16 cellular contexts compared by ENCODE assay signal in the genomic region with DNA sequence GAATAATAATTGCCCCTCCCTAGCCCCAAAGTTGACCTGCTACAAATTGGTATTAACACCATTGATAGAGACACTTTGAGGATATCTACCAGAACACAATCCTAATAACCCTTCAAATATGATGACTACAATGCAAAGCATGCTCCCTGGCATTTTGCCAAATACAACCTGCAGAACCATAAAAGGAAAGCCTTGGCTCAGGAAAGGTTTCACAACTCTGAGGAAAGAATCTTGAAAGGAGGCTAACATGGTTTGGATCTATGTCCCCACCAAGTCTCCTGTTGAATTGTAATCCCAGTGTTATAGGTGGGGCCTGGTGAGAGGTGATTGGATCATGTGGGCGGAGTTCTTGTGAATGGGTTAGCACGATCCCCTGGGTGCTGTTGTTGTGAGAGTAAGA.
DNase-seq lines count a peak whose midpoint lies in the region; TF ChIP-seq lines count a peak whose summit lies in the region.
"Had no signal": no experiment of that assay in that cellular context is flagged by ENCODE, and none has a peak within 500 bp of the region (broad histone marks: within the 10 kb centered on the region; RNA-seq: fewer than 3 reads in every experiment).

No MANE protein-coding gene starts in this region.

- H3K4me3 Mint-ChIP-seq in activated T-cell treated with anti-CD3 and anti-CD28 coated beads, Interleukin-2, amount 50 U/mL, for 24 hours = no peak overlapping the region
- H3K4me3 Mint-ChIP-seq: memory B cell had no signal

- H2AFZ ChIP-seq in mammary epithelial cell (ENCODE audit: low read depth, low read length) = peak overlapping the region; percentile 65

- CTCF ChIA-PET in mammary epithelial cell (lab: Charles Lee; ENCODE audit: low non-redundant PET) = no interaction called here

- in situ Hi-C loops in mammary epithelial cell (cut with MboI; ENCODE audit: low sequenced_read_pairs in 2 of 2) = no loop called here

- H3K79me1 ChIP-seq in mesendoderm (ENCODE audit: low read length) = no peaks in the 10 kb centered on the region

- no peaks in the 10 kb centered on the region for H3K27me3 ChIP-seq in mammary epithelial cell (ENCODE audit: insufficient read depth, low read length)
- no peaks in the 10 kb centered on the region for H3K27me3 ChIP-seq in mesendoderm (ENCODE audit: insufficient read depth, low read length, poor library complexity)
- H3K27me3 ChIP-seq: ovary, stomach had no signal

- dilution Hi-C loops in mammary epithelial cell (cut with HindIII; ENCODE audit: low sequenced_read_pairs) = no loop called here

- no peak for TF ChIP-seq CTCF in mammary epithelial cell (conservative IDR thresholded peaks at IDR 0.05 in 1 of 2, IDR thresholded peaks at IDR 0.05 in 1 of 2; ENCODE audit: extremely low read depth in 1 of 2, insufficient read depth in 1 of 2, low read depth in 1 of 2, low read length in 2 of 2)

- H3K9me3 ChIP-seq in mammary epithelial cell (replicated peaks; ENCODE audit: insufficient read depth, low read length) = no peaks in the 10 kb centered on the region
- H3K9me3 ChIP-seq: ovary, stomach had no signal

- peaks cover 3% of the 10 kb centered on the region for H3K9me3 Mint-ChIP-seq in activated T-cell treated with anti-CD3 and anti-CD28 coated beads, Interleukin-2, amount 50 U/mL, for 24 hours
- H3K9me3 Mint-ChIP-seq: memory B cell had no signal

- H3K36me3 ChIP-seq in mammary epithelial cell (ENCODE audit: insufficient read depth, low read length) (no peaks in the 10 kb centered on the region), mesendoderm (ENCODE audit: control insufficient read depth, insufficient read depth, low read length) (no peaks in the 10 kb centered on the region)
- H3K36me3 ChIP-seq: ovary, stomach had no signal

- peak; percentile 35 for DNase-seq in DMS79 (lab: John Stamatoyannopoulos, UW)
- no peak for DNase-seq in DMS79 treated with DMSO at 0.1 percent for 48 hours (lab: John Stamatoyannopoulos, UW)
- DNase-seq in M059J (ENCODE audit: low read depth) = peak; percentile 80
- DNase-seq in mammary epithelial cell = peak; percentile 83
- peak; percentile 3 for DNase-seq in mesendoderm
- DNase-seq in activated T-cell treated with anti-CD3 and anti-CD28 coated beads, Interleukin-2, amount 50 U/mL, for 24 hours = no peak
- DNase-seq in DMS114 treated with DMSO at 0.1 percent for 48 hours (lab: John Stamatoyannopoulos, UW; ENCODE audit: unreplicated experiment) = no peak
- DNase-seq in NCI-H2107 (lab: John Stamatoyannopoulos, UW) = no peak
- DNase-seq: 8988T; activated effector memory CD4-positive, alpha-beta T cell treated with Interleukin-2 at 50 U/mL for 16 hours; glutamatergic neuron; NCI-H2081 treated with DMSO at 0.1 percent for 48 hours; ovary; stomach had no signal

- no peaks in the 10 kb centered on the region for H3K27me3 Mint-ChIP-seq in activated T-cell treated with anti-CD3 and anti-CD28 coated beads, Interleukin-2, amount 50 U/mL, for 24 hours

- H3K4me3 ChIP-seq in mammary epithelial cell (replicated peaks in 1 of 3; ENCODE audit: insufficient read depth in 1 of 3, low read depth in 2 of 3, low read length in 3 of 3) (no peak overlapping the region), mesendoderm (ENCODE audit: low read length) (no peak overlapping the region)
- H3K4me3 ChIP-seq: ovary, SK-N-MC, stomach had no signal

- no peak overlapping the region for H3K9ac ChIP-seq in mammary epithelial cell (ENCODE audit: insufficient read depth, low read length)
- no peak overlapping the region for H3K9ac ChIP-seq in mesendoderm (ENCODE audit: low read length)

- no peak overlapping the region for H3K56ac ChIP-seq in mesendoderm (ENCODE audit: low read length)

- H3K4me2 ChIP-seq in mammary epithelial cell (ENCODE audit: insufficient read depth, low read depth, low read length) (no peak overlapping the region), mesendoderm (ENCODE audit: low read length) (no peak overlapping the region)

- no TSS peak for BruUV-seq in mammary epithelial cell (replicated peaks; lab: Mats Ljungman, UMichigan)

- no peak overlapping the region for H3K27ac ChIP-seq in mammary epithelial cell (ENCODE audit: insufficient read depth, low read depth, low read length)
- no peak overlapping the region for H3K27ac ChIP-seq in mesendoderm (ENCODE audit: low read depth, low read length)
- H3K27ac ChIP-seq: ovary, SK-N-MC, stomach had no signal

- H4K8ac ChIP-seq in mesendoderm (ENCODE audit: low read depth, low read length) = no peak overlapping the region

- no peaks in the 10 kb centered on the region for H3K4me1 Mint-ChIP-seq in activated T-cell treated with anti-CD3 and anti-CD28 coated beads, Interleukin-2, amount 50 U/mL, for 24 hours (ENCODE audit: low read depth)
- H3K4me1 Mint-ChIP-seq: memory B cell had no signal

- H2BK15ac ChIP-seq in mesendoderm (replicated peaks; ENCODE audit: low read depth) = no peak overlapping the region

- no peak overlapping the region for H3K27ac Mint-ChIP-seq in activated T-cell treated with anti-CD3 and anti-CD28 coated beads, Interleukin-2, amount 50 U/mL, for 24 hours
- H3K27ac Mint-ChIP-seq: memory B cell had no signal

- 95% methylated on average over 2 of the region's 2 CpGs for WGBS in mammary epithelial cell (ENCODE audit: low coverage, missing lambda C conversion rate)
- no CpG with 5 or more reads among the region's 2 CpGs for WGBS in mesendoderm (ENCODE audit: extremely low coverage, insufficient coverage, low lambda C conversion rate)

- H3K79me2 ChIP-seq in mammary epithelial cell (ENCODE audit: insufficient read depth, low read length) (no peaks in the 10 kb centered on the region), mesendoderm (ENCODE audit: control insufficient read depth, insufficient read depth, low read length) (no peaks in the 10 kb centered on the region)

- no peak overlapping the region for H2AK5ac ChIP-seq in mesendoderm (ENCODE audit: low read length)

- no peak overlapping the region for H3K4ac ChIP-seq in mesendoderm (ENCODE audit: low read depth, low read length)

- no peaks in the 10 kb centered on the region for H3K36me3 Mint-ChIP-seq in activated T-cell treated with anti-CD3 and anti-CD28 coated beads, Interleukin-2, amount 50 U/mL, for 24 hours (ENCODE audit: low read depth)
- H3K36me3 Mint-ChIP-seq: memory B cell had no signal

- H4K20me1 ChIP-seq in mammary epithelial cell (ENCODE audit: insufficient read depth, low read length) = no peaks in the 10 kb centered on the region

- H3K4me1 ChIP-seq in mammary epithelial cell (ENCODE audit: insufficient read depth, low read length) (peaks cover 10% of the 10 kb centered on the region), mesendoderm (ENCODE audit: control insufficient read depth, low read depth, low read length) (no peaks in the 10 kb centered on the region)

- no peak overlapping the region for H2BK5ac ChIP-seq in mesendoderm (ENCODE audit: low read length)

- H2BK120ac ChIP-seq in mesendoderm (ENCODE audit: low read depth, low read length) = no peak overlapping the region

- H3K18ac ChIP-seq in mesendoderm (ENCODE audit: low read length) = no peak overlapping the region

- no peak overlapping the region for H3K23ac ChIP-seq in mesendoderm (ENCODE audit: low read length)

- intact Hi-C loops in mammary epithelial cell (cut with micrococcal nuclease) = no loop called here

- H4K5ac ChIP-seq in mesendoderm (ENCODE audit: low read length) = no peak overlapping the region

Comparison
In these comparisons a context has a peak if more than half of its experiments do, and no peak if none do; other contexts are left out.
1. DNase-seq: peak in DMS79 (single experiment), M059J (single experiment), mammary epithelial cell (single experiment) and mesendoderm (single experiment); none in DMS79 treated with DMSO at 0.1 percent for 48 hours (single experiment), activated T-cell treated with anti-CD3 and anti-CD28 coated beads, Interleukin-2, amount 50 U/mL, for 24 hours (single experiment), DMS114 treated with DMSO at 0.1 percent for 48 hours (single experiment) and NCI-H2107 (single experiment).